In the genomic region with DNA sequence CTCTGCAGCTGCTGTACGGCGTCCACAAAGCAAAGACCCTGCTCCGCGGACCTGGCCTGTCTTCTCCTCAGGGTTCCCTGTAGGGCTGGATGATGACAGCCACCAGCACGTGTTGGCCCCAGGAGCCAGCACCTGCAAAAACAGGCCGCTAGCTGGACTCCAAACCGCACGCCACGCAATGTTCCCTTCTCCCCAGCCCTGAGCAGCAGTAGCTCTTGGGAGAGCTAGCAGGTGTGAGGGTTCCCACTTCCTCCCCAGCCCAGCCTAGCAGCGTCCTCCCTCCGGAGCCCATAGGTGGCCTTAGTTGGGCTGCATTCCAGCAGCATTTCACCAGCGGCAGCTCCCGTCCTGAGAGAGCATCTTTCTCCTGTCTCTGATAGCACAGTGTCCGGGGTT, we compare ENCODE assay signal across 21 cellular contexts. TPM values are rescaled to one million over a fixed set of nuclear protein-coding genes. Genes with fewer than 3 reads are reported as not detected.
DNase-seq lines count a peak whose midpoint lies in the region; ATAC-seq and TF ChIP-seq lines count a peak whose summit lies in the region.
"Had no signal": no experiment of that assay in that cellular context is flagged by ENCODE, and none has a peak within 500 bp of the region (broad histone marks: within the 10 kb centered on the region; RNA-seq: fewer than 3 reads in every experiment).

No MANE protein-coding gene starts in this region.

- H3K27me3 Mint-ChIP-seq in neural progenitor cell (ENCODE audit: insufficient read depth, low read depth) = peaks cover 11% of the 10 kb centered on the region

- H3K4me1 ChIP-seq in IMR-90 (ENCODE audit: control insufficient read depth, insufficient read depth, low read length) (no peaks in the 10 kb centered on the region), neural progenitor cell (peaks cover 28% of the 10 kb centered on the region)
- H3K4me1 ChIP-seq: SJCRH30 had no signal

- H4K5ac ChIP-seq in IMR-90 (ENCODE audit: low read depth, low read length) = no peak overlapping the region

- H3K14ac ChIP-seq in IMR-90 (replicated peaks; ENCODE audit: low read depth, low read length) = no peak overlapping the region

- TF ChIP-seq CTCF in IMR-90 (conservative IDR thresholded peaks at IDR 0.05; ENCODE audit: low read depth, low read length) = no peak
- no peak for TF ChIP-seq CTCF in neural progenitor cell (IDR thresholded peaks at IDR 0.05)

- H2BK20ac ChIP-seq in IMR-90 (ENCODE audit: low read depth, low read length) = no peak overlapping the region

- TF ChIP-seq RAD21 in IMR-90 (IDR thresholded peaks at IDR 0.05; ENCODE audit: low read length) = no peak

- BruUV-seq in IMR-90 (replicated peaks; lab: Mats Ljungman, UMichigan) = no TSS peak

- H4K20me1 ChIP-seq in IMR-90 (ENCODE audit: insufficient read depth, low read length) = no peaks in the 10 kb centered on the region
- H4K20me1 ChIP-seq in neural progenitor cell (ENCODE audit: low read depth) = no peaks in the 10 kb centered on the region

- intact Hi-C loops in IMR-90 (cut with micrococcal nuclease) = no loop called here

- no peak overlapping the region for H2BK15ac ChIP-seq in IMR-90 (ENCODE audit: low read depth, low read length)

- no peak for TF ChIP-seq POLR2A in IMR-90 (IDR thresholded peaks at IDR 0.05; ENCODE audit: low read depth, low read length)

- dilution Hi-C loops in IMR-90 (cut with HindIII; ENCODE audit: low sequenced_read_pairs, unreplicated experiment) = no loop called here

- H3K36me3 Mint-ChIP-seq in neural progenitor cell = no peaks in the 10 kb centered on the region

- no peak overlapping the region for H3K27ac ChIP-seq in IMR-90 (ENCODE audit: insufficient read depth, low read length)
- H3K27ac ChIP-seq in neural progenitor cell = no peak overlapping the region
- H3K27ac ChIP-seq: SJCRH30 had no signal

- H3K4me2 ChIP-seq in IMR-90 (ENCODE audit: low read depth, low read length) = no peak overlapping the region
- H3K4me2 ChIP-seq in neural progenitor cell = no peak overlapping the region

- no peak overlapping the region for H3K4ac ChIP-seq in IMR-90 (ENCODE audit: low read depth, low read length)

- H3K36me3 ChIP-seq in IMR-90 (ENCODE audit: control insufficient read depth, insufficient read depth, low read length) = no peaks in the 10 kb centered on the region
- H3K36me3 ChIP-seq in neural progenitor cell = no peaks in the 10 kb centered on the region
- H3K36me3 ChIP-seq: MG63, SJCRH30 had no signal

- 42% methylated on average over 3 of the region's 14 CpGs; no CpG with 5 or more reads in 1 of the 2 experiments for WGBS in IMR-90 (ENCODE audit: extremely low coverage in 2 of 2, insufficient read length in 1 of 2), 2 experiments

- H3K18ac ChIP-seq in IMR-90 (ENCODE audit: low read depth, low read length) = no peak overlapping the region

- POLR2A ChIA-PET in IMR-90 (lab: Charles Lee; ENCODE audit: unreplicated experiment) = no interaction called here

- H2AK5ac ChIP-seq in IMR-90 (ENCODE audit: low read depth, low read length) = no peak overlapping the region

- no peaks in the 10 kb centered on the region for H3K9me1 ChIP-seq in IMR-90 (ENCODE audit: insufficient read depth, low read length)

- no peaks in the 10 kb centered on the region for H3F3A ChIP-seq in neural progenitor cell (ENCODE audit: low read depth)

- H3K27me3 ChIP-seq in IMR-90 (ENCODE audit: control insufficient read depth, insufficient read depth, low read length) (no peaks in the 10 kb centered on the region), neural progenitor cell (no peaks in the 10 kb centered on the region)
- H3K27me3 ChIP-seq: MG63 had no signal

- H2AK9ac ChIP-seq in IMR-90 (replicated peaks; ENCODE audit: low read depth, low read length, poor library complexity) = no peak overlapping the region

- no peak overlapping the region for H4K91ac ChIP-seq in IMR-90 (ENCODE audit: insufficient read depth, low read depth, low read length)

- no peak overlapping the region for H3K23ac ChIP-seq in IMR-90 (ENCODE audit: low read depth, low read length)

- DNase-seq in DMS53 (lab: John Stamatoyannopoulos, UW) (peak; percentile 89), IMR-90 (no peak), NCI-H774 (lab: John Stamatoyannopoulos, UW) (peak; percentile 13), neural progenitor cell (ENCODE audit: low spot score) (no peak), Ammon's horn (ENCODE audit: low spot score) (no peak), NCI-H1694 treated with DMSO at 0.1 percent for 48 hours (lab: John Stamatoyannopoulos, UW) (no peak)
- DNase-seq: ACHN; AML-193; Calu3; CD4-positive, alpha-beta T cell; DMS79 treated with DMSO at 0.1 percent for 48 hours; GOT3; MG63; NCI-H1105; NCI-H1694; SJCRH30; T-helper 2 cell had no signal

- peak overlapping the region; percentile 93 for H3K27ac Mint-ChIP-seq in neural progenitor cell
- H3K27ac Mint-ChIP-seq: CD4-positive, alpha-beta T cell had no signal

- ATAC-seq in IMR-90 (ENCODE audit: low read depth) = no peak
- no peak for ATAC-seq in GM21529 (IDR thresholded peaks at IDR 0.05; ENCODE audit: unreplicated experiment)

- H3K4me3 ChIP-seq in IMR-90 (ENCODE audit: insufficient read depth, low read depth, low read length) (no peak overlapping the region), neural progenitor cell (no peak overlapping the region)
- H3K4me3 ChIP-seq: MG63, SJCRH30 had no signal

- peaks cover 67% of the 10 kb centered on the region for H3K9me3 ChIP-seq in IMR-90 (ENCODE audit: control insufficient read depth, insufficient read depth, low read length)
- H3K9me3 ChIP-seq in neural progenitor cell (ENCODE audit: low read depth) = no peaks in the 10 kb centered on the region
- H3K9me3 ChIP-seq: MG63, SJCRH30 had no signal

- no peaks in the 10 kb centered on the region for H3K79me1 ChIP-seq in IMR-90 (ENCODE audit: low read depth in 1 of 2, low read length in 2 of 2)

- H3K4me1 Mint-ChIP-seq in neural progenitor cell = peaks cover 44% of the 10 kb centered on the region

- H4K8ac ChIP-seq in IMR-90 (ENCODE audit: low read depth in 2 of 2, low read length in 2 of 2) = no peak overlapping the region

- H3K4me3 Mint-ChIP-seq in neural progenitor cell = no peak overlapping the region
- H3K4me3 Mint-ChIP-seq: CD4-positive, alpha-beta T cell had no signal

- peak overlapping the region; percentile 14 for H2AFZ ChIP-seq in IMR-90 (replicated peaks; ENCODE audit: low read length, poor library complexity)
- H2AFZ ChIP-seq in neural progenitor cell (replicated peaks) = no peak overlapping the region

- no peak overlapping the region for H3K56ac ChIP-seq in IMR-90 (ENCODE audit: extremely low read depth, insufficient read depth, low read length)

- H3K79me2 ChIP-seq in neural progenitor cell (ENCODE audit: low read depth) = no peaks in the 10 kb centered on the region

- CTCF ChIA-PET in IMR-90 (lab: Yijun Ruan, JAX) = no interaction called here

- no peak overlapping the region for H2BK5ac ChIP-seq in IMR-90 (ENCODE audit: low read depth, low read length, poor library complexity, severe bottlenecking)

- H3K9ac ChIP-seq in IMR-90 (ENCODE audit: low read depth, low read length) (no peak overlapping the region), neural progenitor cell (no peak overlapping the region)

- H3K9me3 Mint-ChIP-seq in neural progenitor cell = no peaks in the 10 kb centered on the region
- H3K9me3 Mint-ChIP-seq: CD4-positive, alpha-beta T cell had no signal

- no peak overlapping the region for H2BK120ac ChIP-seq in IMR-90 (ENCODE audit: low read depth, low read length)

- in situ Hi-C loops in IMR-90 (cut with MboI; ENCODE audit: low sequenced_read_pairs) = no loop called here

TF ChIP-seq in IMR-90, 13 proteins besides CTCF, POLR2A, EP300 and RAD21:
- TF ChIP-seq CHD1 (IDR thresholded peaks at IDR 0.05; ENCODE audit: low read depth, low read length) (no peak), BHLHE40 (IDR thresholded peaks at IDR 0.05; ENCODE audit: low read depth, low read length) (no peak)
- TF ChIP-seq, protein P1, sequence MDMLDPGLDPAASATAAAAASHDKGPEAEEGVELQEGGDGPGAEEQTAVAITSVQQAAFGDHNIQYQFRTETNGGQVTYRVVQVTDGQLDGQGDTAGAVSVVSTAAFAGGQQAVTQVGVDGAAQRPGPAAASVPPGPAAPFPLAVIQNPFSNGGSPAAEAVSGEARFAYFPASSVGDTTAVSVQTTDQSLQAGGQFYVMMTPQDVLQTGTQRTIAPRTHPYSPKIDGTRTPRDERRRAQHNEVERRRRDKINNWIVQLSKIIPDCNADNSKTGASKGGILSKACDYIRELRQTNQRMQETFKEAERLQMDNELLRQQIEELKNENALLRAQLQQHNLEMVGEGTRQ (IDR thresholded peaks at IDR 0.05; ENCODE audit: low read depth, low read length) = no peak

RNA-seq across cellular contexts. Expression of a gene that starts 42.3 kb away (rescaled TPM):
- total RNA-seq in IMR-90 (2012; rRNA removed) (not detected in 2 replicates), neural progenitor cell (ENCODE audit: low replicate concordance) (0.36 and 5.5 TPM in 2 replicates)
- polyA plus RNA-seq in IMR-90 (2012; rRNA removed) = not detected in 2 replicates
- not detected in 2 replicates for polyA plus RNA-seq in IMR-90 (2012; cell fraction: cytosol; rRNA removed)
- not detected in 2 replicates for polyA plus RNA-seq in IMR-90 (2012; cell fraction: nucleus; rRNA removed; ENCODE audit: low replicate concordance)
- total RNA-seq: Calu3; CD4-positive, alpha-beta T cell; NCI-H460; OCI-LY7; RPMI7951; SJCRH30 had no signal

Comparison
In these comparisons a context has a peak if more than half of its experiments do, and no peak if none do; other contexts are left out.
1. DNase-seq: peak in DMS53 (single experiment) and NCI-H774 (single experiment); none in IMR-90 (single experiment), neural progenitor cell (single experiment), Ammon's horn (single experiment) and NCI-H1694 treated with DMSO at 0.1 percent for 48 hours (single experiment).